Comparison of ENCODE assay signal across 11 cellular contexts in the genomic region with DNA sequence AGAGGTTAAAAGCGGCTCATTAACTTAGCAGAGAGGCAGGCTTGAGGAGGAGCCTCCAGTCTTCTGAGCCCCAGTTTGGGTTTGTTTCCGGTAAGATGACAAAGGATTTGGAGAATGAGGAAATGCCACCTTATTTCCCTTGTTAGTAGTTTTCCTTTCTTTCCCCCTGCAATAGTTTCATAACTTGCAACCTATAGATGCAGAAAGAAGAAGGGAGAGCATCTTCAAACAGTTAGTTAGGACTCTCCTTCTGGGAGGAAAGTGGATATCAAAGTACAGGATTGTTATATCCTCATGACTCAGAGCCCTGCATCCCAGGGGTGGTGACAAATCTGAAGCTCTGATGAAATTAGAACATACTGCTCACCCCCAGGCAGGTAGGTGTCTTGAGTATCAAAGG.
DNase-seq lines count a peak whose midpoint lies in the region; ATAC-seq and TF ChIP-seq lines count a peak whose summit lies in the region.
"Had no signal": no experiment of that assay in that cellular context is flagged by ENCODE, and none has a peak within 500 bp of the region (broad histone marks: within the 10 kb centered on the region; RNA-seq: fewer than 3 reads in every experiment).

No MANE protein-coding gene starts in this region.

- CTCF ChIA-PET in activated CD4-positive, alpha-beta memory T cell treated with anti-CD3 and anti-CD28 coated beads for 36 hours (lab: Charles Lee): no interaction called here
- CTCF ChIA-PET in CD8-positive, alpha-beta T cell (lab: Charles Lee): no interaction called here

- no peak for TF ChIP-seq CTCF in foreskin keratinocyte (conservative IDR thresholded peaks at IDR 0.05)
- no peak for TF ChIP-seq CTCF in tibial artery (IDR thresholded peaks at IDR 0.05)
- no peak for TF ChIP-seq CTCF in CD8-positive, alpha-beta T cell (IDR thresholded peaks at IDR 0.05)

- H3K27ac Mint-ChIP-seq in stimulated activated naive CD8-positive, alpha-beta T cell treated with anti-CD3 and anti-CD28 coated beads, Interleukin-15, amount 100 ng/mL, for 72 hours: no peak overlapping the region
- H3K27ac Mint-ChIP-seq in activated CD4-positive, alpha-beta memory T cell treated with anti-CD3 and anti-CD28 coated beads for 36 hours: no peak overlapping the region
- H3K27ac Mint-ChIP-seq in CD8-positive, alpha-beta T cell: no peak overlapping the region

- H3K4me3 ChIP-seq in adipocyte (ENCODE audit: low read length) (peak overlapping the region; percentile 28), tibial artery (no peak overlapping the region)
- no peak overlapping the region for H3K4me3 ChIP-seq in CD8-positive, alpha-beta T cell (ENCODE audit: low read depth, low read length)
- H3K4me3 ChIP-seq: heart right ventricle had no signal

- intact Hi-C loops in tibial artery (cut with DNase I; ENCODE audit: low total_unique reads): no loop called here
- intact Hi-C loops in activated CD4-positive, alpha-beta memory T cell treated with anti-CD3 and anti-CD28 coated beads for 36 hours (cut with micrococcal nuclease): loop anchor here (10.0 kb wide), 1 partner anchor 242 kb away; no protein-coding TSS in a partner anchor
- intact Hi-C loops in CD8-positive, alpha-beta T cell (cut with DNase I, micrococcal nuclease): loop anchor here in 1 of 2 experiments (5.0 kb wide), 1 partner anchor 1329 kb away; no protein-coding TSS in a partner anchor

- H3K36me3 ChIP-seq in adipocyte (ENCODE audit: control insufficient read depth, insufficient read depth, low read length, severe bottlenecking): no peaks in the 10 kb centered on the region
- H3K36me3 ChIP-seq in tibial artery: no peaks in the 10 kb centered on the region
- H3K36me3 ChIP-seq in CD8-positive, alpha-beta T cell (ENCODE audit: insufficient read depth, low read length): no peaks in the 10 kb centered on the region
- H3K36me3 ChIP-seq: heart right ventricle had no signal

- ATAC-seq in foreskin keratinocyte: peak; percentile 59
- no peak for ATAC-seq in stimulated activated naive CD8-positive, alpha-beta T cell treated with anti-CD3 and anti-CD28 coated beads, Interleukin-15, amount 100 ng/mL, for 72 hours
- ATAC-seq in CD8-positive, alpha-beta T cell: no peak

- POLR2A ChIA-PET in activated CD4-positive, alpha-beta memory T cell treated with anti-CD3 and anti-CD28 coated beads for 36 hours (lab: Charles Lee): interaction anchor here (0.9 kb wide), 1 partner anchor 29 kb away, joined by 4 read pairs; no protein-coding TSS in a partner anchor
- POLR2A ChIA-PET in CD8-positive, alpha-beta T cell (lab: Charles Lee): no interaction called here

- H3K4me3 Mint-ChIP-seq in stimulated activated naive CD8-positive, alpha-beta T cell treated with anti-CD3 and anti-CD28 coated beads, Interleukin-15, amount 100 ng/mL, for 72 hours: no peak overlapping the region
- no peak overlapping the region for H3K4me3 Mint-ChIP-seq in activated CD4-positive, alpha-beta memory T cell treated with anti-CD3 and anti-CD28 coated beads for 36 hours
- H3K4me3 Mint-ChIP-seq in CD8-positive, alpha-beta T cell: no peak overlapping the region

- H3K4me1 ChIP-seq in adipocyte (ENCODE audit: control insufficient read depth, insufficient read depth, low read length): peaks cover 61% of the 10 kb centered on the region
- H3K4me1 ChIP-seq in foreskin keratinocyte: peaks cover 83% of the 10 kb centered on the region
- peaks cover 0 to 57% (median 28%) of the 10 kb centered on the region in 4 donors for H3K4me1 ChIP-seq in tibial artery
- H3K4me1 ChIP-seq in CD8-positive, alpha-beta T cell (ENCODE audit: insufficient read depth, low read length): no peaks in the 10 kb centered on the region

- peak overlapping the region; percentile 98 for H3K27ac ChIP-seq in foreskin keratinocyte
- H3K27ac ChIP-seq in tibial artery: peak overlapping the region; percentile 52 to 56
- H3K27ac ChIP-seq in CD8-positive, alpha-beta T cell (ENCODE audit: low read depth, low read length): no peak overlapping the region
- H3K27ac ChIP-seq: VCaP had no signal

- H3K4me1 Mint-ChIP-seq in stimulated activated naive CD8-positive, alpha-beta T cell treated with anti-CD3 and anti-CD28 coated beads, Interleukin-15, amount 100 ng/mL, for 72 hours: peaks cover 46% of the 10 kb centered on the region
- H3K4me1 Mint-ChIP-seq in activated CD4-positive, alpha-beta memory T cell treated with anti-CD3 and anti-CD28 coated beads for 36 hours (ENCODE audit: low read depth): peaks cover 61% of the 10 kb centered on the region
- peaks cover 17% of the 10 kb centered on the region for H3K4me1 Mint-ChIP-seq in CD8-positive, alpha-beta T cell (ENCODE audit: low read depth)

- no peaks in the 10 kb centered on the region for H3K36me3 Mint-ChIP-seq in activated CD4-positive, alpha-beta memory T cell treated with anti-CD3 and anti-CD28 coated beads for 36 hours
- no peaks in the 10 kb centered on the region for H3K36me3 Mint-ChIP-seq in CD8-positive, alpha-beta T cell

- H3K27me3 ChIP-seq in adipocyte (replicated peaks; ENCODE audit: control insufficient read depth, insufficient read depth, low read length): no peaks in the 10 kb centered on the region
- no peaks in the 10 kb centered on the region for H3K27me3 ChIP-seq in foreskin keratinocyte
- no peaks in the 10 kb centered on the region for H3K27me3 ChIP-seq in tibial artery
- no peaks in the 10 kb centered on the region for H3K27me3 ChIP-seq in CD8-positive, alpha-beta T cell (ENCODE audit: insufficient read depth, low read length)
- H3K27me3 ChIP-seq: heart right ventricle had no signal

- peaks cover 8 to 21% of the 10 kb centered on the region in 2 donors for H3K9me3 Mint-ChIP-seq in stimulated activated naive CD8-positive, alpha-beta T cell treated with anti-CD3 and anti-CD28 coated beads, Interleukin-15, amount 100 ng/mL, for 72 hours
- no peaks in the 10 kb centered on the region for H3K9me3 Mint-ChIP-seq in activated CD4-positive, alpha-beta memory T cell treated with anti-CD3 and anti-CD28 coated beads for 36 hours
- H3K9me3 Mint-ChIP-seq in CD8-positive, alpha-beta T cell: no peaks in the 10 kb centered on the region

- H3K9me3 ChIP-seq in adipocyte (ENCODE audit: control insufficient read depth, low read length) (no peaks in the 10 kb centered on the region), tibial artery (no peaks in the 10 kb centered on the region)
- no peaks in the 10 kb centered on the region for H3K9me3 ChIP-seq in CD8-positive, alpha-beta T cell (ENCODE audit: low read length)
- H3K9me3 ChIP-seq: heart right ventricle had no signal

- H3K9ac ChIP-seq in adipocyte (ENCODE audit: low read length): peak overlapping the region; percentile 90

- peak; percentile 49 for DNase-seq in HPDE6-E6E7 (ENCODE audit: extremely low spot score)
- DNase-seq in adipocyte (ENCODE audit: low read depth): peak; percentile 74
- peak; percentile 81 to 92 for DNase-seq in foreskin keratinocyte
- DNase-seq in tibial artery: peak in 1 of 2 donors; percentile 41
- no peak for DNase-seq in stimulated activated naive CD8-positive, alpha-beta T cell treated with anti-CD3 and anti-CD28 coated beads, Interleukin-15, amount 100 ng/mL, for 72 hours
- no peak for DNase-seq in activated CD4-positive, alpha-beta memory T cell treated with anti-CD3 and anti-CD28 coated beads for 36 hours
- no peak for DNase-seq in CD8-positive, alpha-beta T cell
- DNase-seq: activated T-cell treated with anti-CD3 and anti-CD28 coated beads, Interleukin-2, amount 50 U/mL, for 1 hour; heart right ventricle; NCI-H2029 had no signal

- H3K27me3 Mint-ChIP-seq in stimulated activated naive CD8-positive, alpha-beta T cell treated with anti-CD3 and anti-CD28 coated beads, Interleukin-15, amount 100 ng/mL, for 72 hours: no peaks in the 10 kb centered on the region
- H3K27me3 Mint-ChIP-seq in activated CD4-positive, alpha-beta memory T cell treated with anti-CD3 and anti-CD28 coated beads for 36 hours: no peaks in the 10 kb centered on the region
- no peaks in the 10 kb centered on the region for H3K27me3 Mint-ChIP-seq in CD8-positive, alpha-beta T cell (ENCODE audit: low read depth)

Comparison
In these comparisons a context has a peak if more than half of its experiments do, and no peak if none do; other contexts are left out.
1. DNase-seq: peak in HPDE6-E6E7 (single experiment), adipocyte (single experiment) and foreskin keratinocyte (2 of 2); none in stimulated activated naive CD8-positive, alpha-beta T cell treated with anti-CD3 and anti-CD28 coated beads, Interleukin-15, amount 100 ng/mL, for 72 hours (0 of 2), activated CD4-positive, alpha-beta memory T cell treated with anti-CD3 and anti-CD28 coated beads for 36 hours (single experiment) and CD8-positive, alpha-beta T cell (0 of 7).